ENCODE assay signal across 1 cellular context in the genomic region with DNA sequence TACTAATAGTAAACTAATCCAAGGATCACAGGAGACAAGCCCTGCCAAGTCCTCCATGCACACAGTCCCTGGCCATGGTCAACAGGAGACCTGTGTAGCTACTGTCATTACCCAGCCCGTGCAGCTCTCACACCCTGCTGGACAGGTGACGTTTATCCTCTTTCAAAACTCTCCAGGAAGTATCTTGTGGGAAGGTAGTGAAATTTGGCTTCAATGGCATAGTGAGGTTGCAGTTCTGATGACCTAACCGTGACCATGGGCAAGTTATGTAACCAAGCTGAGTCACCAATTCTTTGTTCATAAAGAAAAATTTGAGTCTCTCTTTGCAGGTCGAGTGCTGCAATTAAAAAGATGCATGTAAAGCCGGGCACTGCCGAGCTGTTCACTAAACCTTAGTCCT.
TF ChIP-seq lines count a peak whose summit lies in the region.

No MANE protein-coding gene starts in this region.

TF ChIP-seq in GM23338, 12 proteins besides CTCF, POLR2A, EP300 and RAD21 (continued from another document):
- no peak for TF ChIP-seq POLR2AphosphoS5 (IDR thresholded peaks at IDR 0.05; ENCODE audit: low read depth)
- TF ChIP-seq, protein P1, sequence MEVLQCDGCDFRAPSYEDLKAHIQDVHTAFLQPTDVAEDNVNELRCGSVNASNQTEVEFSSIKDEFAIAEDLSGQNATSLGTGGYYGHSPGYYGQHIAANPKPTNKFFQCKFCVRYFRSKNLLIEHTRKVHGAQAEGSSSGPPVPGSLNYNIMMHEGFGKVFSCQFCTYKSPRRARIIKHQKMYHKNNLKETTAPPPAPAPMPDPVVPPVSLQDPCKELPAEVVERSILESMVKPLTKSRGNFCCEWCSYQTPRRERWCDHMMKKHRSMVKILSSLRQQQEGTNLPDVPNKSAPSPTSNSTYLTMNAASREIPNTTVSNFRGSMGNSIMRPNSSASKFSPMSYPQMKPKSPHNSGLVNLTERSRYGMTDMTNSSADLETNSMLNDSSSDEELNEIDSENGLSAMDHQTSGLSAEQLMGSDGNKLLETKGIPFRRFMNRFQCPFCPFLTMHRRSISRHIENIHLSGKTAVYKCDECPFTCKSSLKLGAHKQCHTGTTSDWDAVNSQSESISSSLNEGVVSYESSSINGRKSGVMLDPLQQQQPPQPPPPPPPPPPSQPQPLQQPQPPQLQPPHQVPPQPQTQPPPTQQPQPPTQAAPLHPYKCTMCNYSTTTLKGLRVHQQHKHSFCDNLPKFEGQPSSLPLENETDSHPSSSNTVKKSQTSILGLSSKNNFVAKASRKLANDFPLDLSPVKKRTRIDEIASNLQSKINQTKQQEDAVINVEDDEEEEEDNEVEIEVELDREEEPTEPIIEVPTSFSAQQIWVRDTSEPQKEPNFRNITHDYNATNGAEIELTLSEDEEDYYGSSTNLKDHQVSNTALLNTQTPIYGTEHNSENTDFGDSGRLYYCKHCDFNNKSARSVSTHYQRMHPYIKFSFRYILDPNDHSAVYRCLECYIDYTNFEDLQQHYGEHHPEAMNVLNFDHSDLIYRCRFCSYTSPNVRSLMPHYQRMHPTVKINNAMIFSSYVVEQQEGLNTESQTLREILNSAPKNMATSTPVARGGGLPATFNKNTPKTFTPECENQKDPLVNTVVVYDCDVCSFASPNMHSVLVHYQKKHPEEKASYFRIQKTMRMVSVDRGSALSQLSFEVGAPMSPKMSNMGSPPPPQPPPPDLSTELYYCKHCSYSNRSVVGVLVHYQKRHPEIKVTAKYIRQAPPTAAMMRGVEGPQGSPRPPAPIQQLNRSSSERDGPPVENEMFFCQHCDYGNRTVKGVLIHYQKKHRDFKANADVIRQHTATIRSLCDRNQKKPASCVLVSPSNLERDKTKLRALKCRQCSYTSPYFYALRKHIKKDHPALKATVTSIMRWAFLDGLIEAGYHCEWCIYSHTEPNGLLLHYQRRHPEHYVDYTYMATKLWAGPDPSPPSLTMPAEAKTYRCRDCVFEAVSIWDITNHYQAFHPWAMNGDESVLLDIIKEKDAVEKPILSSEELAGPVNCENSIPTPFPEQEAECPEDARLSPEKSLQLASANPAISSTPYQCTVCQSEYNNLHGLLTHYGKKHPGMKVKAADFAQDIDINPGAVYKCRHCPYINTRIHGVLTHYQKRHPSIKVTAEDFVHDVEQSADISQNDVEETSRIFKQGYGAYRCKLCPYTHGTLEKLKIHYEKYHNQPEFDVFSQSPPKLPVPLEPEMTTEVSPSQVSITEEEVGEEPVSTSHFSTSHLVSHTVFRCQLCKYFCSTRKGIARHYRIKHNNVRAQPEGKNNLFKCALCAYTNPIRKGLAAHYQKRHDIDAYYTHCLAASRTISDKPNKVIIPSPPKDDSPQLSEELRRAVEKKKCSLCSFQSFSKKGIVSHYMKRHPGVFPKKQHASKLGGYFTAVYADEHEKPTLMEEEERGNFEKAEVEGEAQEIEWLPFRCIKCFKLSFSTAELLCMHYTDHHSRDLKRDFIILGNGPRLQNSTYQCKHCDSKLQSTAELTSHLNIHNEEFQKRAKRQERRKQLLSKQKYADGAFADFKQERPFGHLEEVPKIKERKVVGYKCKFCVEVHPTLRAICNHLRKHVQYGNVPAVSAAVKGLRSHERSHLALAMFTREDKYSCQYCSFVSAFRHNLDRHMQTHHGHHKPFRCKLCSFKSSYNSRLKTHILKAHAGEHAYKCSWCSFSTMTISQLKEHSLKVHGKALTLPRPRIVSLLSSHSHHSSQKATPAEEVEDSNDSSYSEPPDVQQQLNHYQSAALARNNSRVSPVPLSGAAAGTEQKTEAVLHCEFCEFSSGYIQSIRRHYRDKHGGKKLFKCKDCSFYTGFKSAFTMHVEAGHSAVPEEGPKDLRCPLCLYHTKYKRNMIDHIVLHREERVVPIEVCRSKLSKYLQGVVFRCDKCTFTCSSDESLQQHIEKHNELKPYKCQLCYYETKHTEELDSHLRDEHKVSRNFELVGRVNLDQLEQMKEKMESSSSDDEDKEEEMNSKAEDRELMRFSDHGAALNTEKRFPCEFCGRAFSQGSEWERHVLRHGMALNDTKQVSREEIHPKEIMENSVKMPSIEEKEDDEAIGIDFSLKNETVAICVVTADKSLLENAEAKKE (CRISPR knock-in tag; IDR thresholded peaks at IDR 0.05), result no peak
- TF ChIP-seq CREB1 (CRISPR knock-in tag; IDR thresholded peaks at IDR 0.05; ENCODE audit: low read depth), result no peak
- no peak for TF ChIP-seq EZH2 (IDR thresholded peaks at IDR 0.05; ENCODE audit: low read depth, unreplicated experiment)
- TF ChIP-seq NANOG (IDR thresholded peaks at IDR 0.05; ENCODE audit: borderline replicate concordance), result no peak
- TF ChIP-seq JUNB (IDR thresholded peaks at IDR 0.05; ENCODE audit: unreplicated experiment), result no peak
- TF ChIP-seq EZH2phosphoT487 (IDR thresholded peaks at IDR 0.05; ENCODE audit: unreplicated experiment), result no peak
- no peak for TF ChIP-seq ZNF331 (CRISPR knock-in tag; IDR thresholded peaks at IDR 0.05; ENCODE audit: low read depth)
